ENCODE assay signal across 7 cellular contexts in the genomic region with DNA sequence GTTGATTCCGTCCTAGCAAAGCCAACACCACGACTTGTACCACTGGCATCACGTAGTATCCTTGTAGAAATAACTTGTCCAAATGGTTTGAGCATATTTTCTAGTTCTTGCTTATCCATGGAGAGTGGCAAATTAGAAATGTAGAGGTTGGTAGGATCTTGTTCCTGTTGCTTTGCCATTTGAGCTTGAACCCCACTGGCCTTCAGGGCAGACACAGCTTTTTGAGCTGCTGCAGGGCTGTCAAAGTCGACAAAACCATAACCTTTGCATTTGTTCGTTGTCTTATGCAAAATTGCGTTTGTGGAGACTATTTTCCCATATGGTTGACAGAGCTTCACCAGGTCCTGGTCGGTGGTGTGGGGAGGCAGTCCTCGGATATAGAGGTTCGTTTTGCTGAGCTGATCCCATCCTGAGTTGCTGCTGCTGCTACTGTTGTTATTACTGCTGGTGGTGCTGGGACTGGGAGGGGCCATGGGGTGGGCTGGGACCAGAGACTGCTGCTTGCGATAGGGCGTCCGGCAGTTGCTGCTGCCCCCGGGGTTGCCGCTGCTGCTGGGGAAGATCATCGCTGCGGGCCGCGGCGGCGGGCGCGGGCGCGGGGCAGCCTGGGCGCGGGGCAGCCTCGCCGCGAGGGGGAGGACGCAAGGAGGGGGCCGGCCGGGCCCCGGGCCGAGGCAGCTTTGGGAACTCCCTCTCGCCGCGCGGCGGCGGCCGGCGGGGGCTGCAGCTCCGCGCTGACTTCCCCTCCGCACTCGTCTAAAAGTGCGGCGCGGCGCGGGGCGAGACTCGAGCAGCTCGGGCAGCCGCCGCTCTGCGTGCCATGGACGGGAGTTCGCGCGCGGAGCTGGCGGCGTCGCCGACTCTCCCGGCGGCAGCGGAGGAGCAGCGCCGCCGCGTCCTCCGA. TPM values are rescaled to one million over a fixed set of nuclear protein-coding genes. Genes with fewer than 3 reads are reported as not detected.
A peak's percentile ranks its signal among the peaks of the same experiment; 100 is the strongest.
DNase-seq lines count a peak whose midpoint lies in the region; ATAC-seq and TF ChIP-seq lines count a peak whose summit lies in the region.
"Not testable (repeated sequence)": the region's sequence is repeated elsewhere in the genome, so short reads cannot be mapped to it uniquely, and the experiment has no call there.

No MANE protein-coding gene starts in this region.

- H3K4me1 Mint-ChIP-seq in activated B cell treated with CpG ODN at 0.5 μM for 24 hours = peaks cover 31% of the 10 kb centered on the region

- in situ Hi-C loops in T47D (cut with HindIII; ENCODE audit: low pct_unique_long_range_greater_than_20kb, low sequenced_read_pairs) = not testable (repeated sequence)

- not testable (repeated sequence) for H3K9me3 Mint-ChIP-seq in activated B cell treated with CpG ODN at 0.5 μM for 24 hours

- POLR2A ChIA-PET in activated B cell treated with CpG ODN at 0.5 μM for 24 hours (lab: Charles Lee) = interaction anchor here (0.6 to 5.5 kb wide), 7 partner anchors 38 to 104 kb away, joined by 3 to 53 read pairs (median 11); a partner anchor contains a TSS

- TF ChIP-seq CTCF in activated B cell treated with CpG ODN at 0.5 μM for 24 hours (IDR thresholded peaks at IDR 0.05) = not testable (repeated sequence)

- H3K4me3 Mint-ChIP-seq in activated B cell treated with CpG ODN at 0.5 μM for 24 hours = peak overlapping the region; percentile 81

- not testable (repeated sequence) for H3K36me3 Mint-ChIP-seq in activated B cell treated with CpG ODN at 0.5 μM for 24 hours (ENCODE audit: low read depth)

- DNase-seq in NCI-H1930 (lab: John Stamatoyannopoulos, UW) (peak; percentile 10 to 26), activated B cell treated with CpG ODN at 0.5 μM for 24 hours (peak; percentile 59), T47D (ENCODE audit: low read depth in 1 of 2, low spot score in 1 of 2) (peak; percentile 51 to 52), hypothalamus (lab: John Stamatoyannopoulos, UW) (peak in 36 of 51 donors; percentile 3 to 57 (median 18)), posterior vena cava (ENCODE audit: low spot score) (peak; percentile 87)

- peak; percentile 53 for ATAC-seq in GM18511 (IDR thresholded peaks at IDR 0.05; ENCODE audit: unreplicated experiment)
- ATAC-seq in HG02852 (IDR thresholded peaks at IDR 0.05; ENCODE audit: unreplicated experiment) = peak; percentile 48
- peak; percentile 77 for ATAC-seq in activated B cell treated with CpG ODN at 0.5 μM for 24 hours (ENCODE audit: low read depth)

- intact Hi-C loops in activated B cell treated with CpG ODN at 0.5 μM for 24 hours (cut with micrococcal nuclease) = loop anchor here (1.0 to 5.0 kb wide), 9 partner anchors 18 to 1033 kb away; a partner anchor contains a TSS
- intact Hi-C loops in posterior vena cava (cut with DNase I) = not testable (repeated sequence)

- CTCF ChIA-PET in activated B cell treated with CpG ODN at 0.5 μM for 24 hours (lab: Charles Lee) = interaction anchor here (0.6 to 2.2 kb wide), 8 partner anchors 12 to 117 kb away, joined by 3 to 11 read pairs (median 3); a partner anchor contains a TSS

- not testable (repeated sequence) for H3K27me3 Mint-ChIP-seq in activated B cell treated with CpG ODN at 0.5 μM for 24 hours

- H3K27ac Mint-ChIP-seq in activated B cell treated with CpG ODN at 0.5 μM for 24 hours = peak overlapping the region; percentile 85

RNA-seq across cellular contexts. Expression of a gene that starts 46.0 kb away (rescaled TPM):
- total RNA-seq in activated B cell treated with CpG ODN at 0.5 μM for 24 hours (5.6 and 6.6 TPM in 2 replicates), posterior vena cava (10 to 100 TPM; 24.3 to 32.9 TPM)

Comparison
In these comparisons a context has a peak if more than half of its experiments do, and no peak if none do; other contexts are left out.
1. Peak in every context shown above with its lines: DNase-seq and ATAC-seq.
2. DNase-seq: peak in every context shown above with its lines; median percentile 87 in posterior vena cava; 59 in activated B cell treated with CpG ODN at 0.5 μM for 24 hours; 52 in T47D; 18 in hypothalamus; 18 in NCI-H1930.